ENCODE assay signal across 1 cellular context in genomic region chr19:10390652-10391286, GRCh38.
A peak's percentile ranks its signal among the peaks of the same experiment; 100 is the strongest.
TF ChIP-seq lines count a peak whose summit lies in the region.

No MANE protein-coding gene starts in this region.

TF ChIP-seq in IMR-90, 13 proteins besides CTCF, POLR2A, EP300 and RAD21:
- TF ChIP-seq FOS (IDR thresholded peaks at IDR 0.05; ENCODE audit: low read depth, low read length) (no peak), SMC3 (IDR thresholded peaks at IDR 0.05; ENCODE audit: low read depth, low read length) (peak; percentile 67)
